In the genomic region with DNA sequence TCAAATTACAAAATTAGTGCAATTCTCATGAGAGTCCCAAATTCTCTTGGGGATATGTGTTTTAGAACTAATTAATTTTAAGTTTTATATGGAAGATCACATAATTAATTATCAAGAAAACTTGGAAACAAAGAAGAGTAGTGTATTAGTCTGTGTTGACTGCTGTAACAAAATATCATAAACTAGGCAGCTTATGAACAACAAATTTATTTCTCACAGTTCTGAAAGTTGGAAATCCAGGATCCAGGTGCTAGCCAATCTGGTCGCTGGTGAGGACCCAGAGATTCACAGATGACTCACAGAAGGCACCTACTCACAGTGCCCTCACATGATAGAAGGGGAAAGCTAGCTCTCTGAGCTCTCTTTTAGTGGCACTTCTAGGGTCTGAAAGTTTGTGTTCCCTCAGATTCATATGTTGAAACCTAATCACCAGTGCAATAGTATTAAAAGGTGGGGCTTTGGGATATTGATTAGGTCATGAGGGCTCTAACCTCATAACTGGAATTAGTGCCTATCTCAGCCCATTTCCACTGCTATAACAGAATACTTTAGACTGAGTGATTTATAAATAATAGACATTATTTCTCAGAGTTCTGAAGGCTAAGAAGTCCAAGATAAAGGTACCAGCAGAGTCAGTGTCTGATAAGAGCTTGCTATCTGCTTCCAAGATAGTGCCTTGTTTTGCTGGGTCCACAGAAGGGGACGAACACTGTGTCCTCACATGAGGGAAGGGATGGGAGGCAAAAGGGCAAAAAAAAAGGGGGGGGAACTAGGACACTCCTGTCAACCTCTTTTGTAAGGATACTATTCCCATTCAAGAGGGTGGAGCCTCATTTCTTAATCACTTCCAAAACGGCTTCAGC, we compare ENCODE assay signal across 15 cellular contexts. TPM values are rescaled to one million over a fixed set of nuclear protein-coding genes. Genes with fewer than 3 reads are reported as not detected.
DNase-seq lines count a peak whose midpoint lies in the region; ATAC-seq, FAIRE-seq and TF ChIP-seq lines count a peak whose summit lies in the region.
"Had no signal": no experiment of that assay in that cellular context is flagged by ENCODE, and none has a peak within 500 bp of the region (broad histone marks: within the 10 kb centered on the region; RNA-seq: fewer than 3 reads in every experiment).

No MANE protein-coding gene starts in this region.

- peaks cover 9% of the 10 kb centered on the region for H3K27me3 Mint-ChIP-seq in GM23338 (ENCODE audit: insufficient read depth, low read depth, poor library complexity)
- H3K27me3 Mint-ChIP-seq: activated naive CD4-positive, alpha-beta T cell treated with anti-CD3 and anti-CD28 coated beads, Interleukin-2, amount 50 U/mL, for 24 hours had no signal

- H3K9me3 Mint-ChIP-seq in GM23338 = no peaks in the 10 kb centered on the region; the same call in 2 of the 3 replicates
- H3K9me3 Mint-ChIP-seq: activated naive CD4-positive, alpha-beta T cell treated with anti-CD3 and anti-CD28 coated beads, Interleukin-2, amount 50 U/mL, for 24 hours had no signal

- peak overlapping the region; percentile 70 for H3K4me2 ChIP-seq in GM23338

- peaks cover 34% of the 10 kb centered on the region for H3K79me2 ChIP-seq in ACC112 (ENCODE audit: control insufficient read depth, insufficient read depth, low read length, unreplicated experiment)
- peaks cover 45% of the 10 kb centered on the region for H3K79me2 ChIP-seq in GM23338 (replicated peaks; ENCODE audit: insufficient read depth)

- no peaks in the 10 kb centered on the region for H3F3A ChIP-seq in GM23338 (replicated peaks; ENCODE audit: low read depth)

- H3K27ac ChIP-seq in ACC112 (ENCODE audit: low read depth, low read length) = no peak overlapping the region
- 0 out of 2 replicates have a peak overlapping the region, but pooled peaks have one; percentile 11 for H3K27ac ChIP-seq in GM23338 (ENCODE audit: low read depth)
- H3K27ac ChIP-seq in lower lobe of right lung = peak overlapping the region; percentile 63
- no peak overlapping the region for H3K27ac ChIP-seq in caudate nucleus (ENCODE audit: low read depth, low read length)
- H3K27ac ChIP-seq: PC-9, WERI-Rb-1 had no signal

- H3K9ac ChIP-seq in adipocyte (ENCODE audit: low read length) = no peak overlapping the region

- H4K20me1 ChIP-seq in GM23338 (replicated peaks; ENCODE audit: insufficient read depth) = peaks cover 25% of the 10 kb centered on the region

- H3K36me3 ChIP-seq in ACC112 (ENCODE audit: insufficient read depth, low read length) (no peaks in the 10 kb centered on the region), GM23338 (ENCODE audit: insufficient read depth) (no peaks in the 10 kb centered on the region), adipocyte (ENCODE audit: control insufficient read depth, insufficient read depth, low read length, severe bottlenecking) (no peaks in the 10 kb centered on the region), lower lobe of right lung (no peaks in the 10 kb centered on the region)

- DNase-seq in GM23338 (ENCODE audit: low spot score) (no peak), adipocyte (ENCODE audit: low read depth) (no peak), lower lobe of right lung (no peak), caudate nucleus (lab: John Stamatoyannopoulos, UW) (no peak), frontal cortex (ENCODE audit: low spot score in 2 of 2) (no peak)
- DNase-seq in activated CD8-positive, alpha-beta memory T cell treated with anti-CD3 and anti-CD28 coated beads for 24 hours = no peak
- DNase-seq: GOT3, KG1, NCI-H1417, NCI-H226, PC-9 had no signal

- H3K36me3 Mint-ChIP-seq in GM23338 (ENCODE audit: low read depth) = peaks cover 4% of the 10 kb centered on the region; the same call in 2 of the 3 replicates

- no peaks in the 10 kb centered on the region for H3K9me3 ChIP-seq in adipocyte (ENCODE audit: control insufficient read depth, low read length)
- H3K9me3 ChIP-seq in lower lobe of right lung = no peaks in the 10 kb centered on the region

- intact Hi-C loops in lower lobe of right lung (cut with DNase I) = no loop called here

- no peak overlapping the region; the same call in 2 of the 3 replicates for H3K4me3 Mint-ChIP-seq in GM23338

- TF ChIP-seq CTCF in GM23338 (conservative IDR thresholded peaks at IDR 0.05; ENCODE audit: low read depth in 2 of 2) = no peak
- TF ChIP-seq CTCF in lower lobe of right lung (IDR thresholded peaks at IDR 0.05) = no peak

- H3K9me2 ChIP-seq in GM23338 (ENCODE audit: insufficient read depth) = peaks cover 5% of the 10 kb centered on the region; the same call in 1 of the 2 replicates

- H3K27ac Mint-ChIP-seq in GM23338 = no peak overlapping the region

- H3K27me3 ChIP-seq in ACC112 (ENCODE audit: insufficient read depth, low read length) (no peaks in the 10 kb centered on the region), GM23338 (ENCODE audit: insufficient read depth) (no peaks in the 10 kb centered on the region), adipocyte (replicated peaks; ENCODE audit: control insufficient read depth, insufficient read depth, low read length) (no peaks in the 10 kb centered on the region), lower lobe of right lung (ENCODE audit: low read depth) (no peaks in the 10 kb centered on the region)

- H3K4me3 ChIP-seq in ACC112 (ENCODE audit: low read depth, low read length) (no peak overlapping the region), GM23338 (peak overlapping the region; percentile 28; the same call in 1 of the 2 replicates), adipocyte (ENCODE audit: low read length) (peak overlapping the region; percentile 7), lower lobe of right lung (no peak overlapping the region)

- peaks cover 26% of the 10 kb centered on the region for H3K4me1 Mint-ChIP-seq in GM23338

- H3K4me1 ChIP-seq in ACC112 (ENCODE audit: control insufficient read depth, insufficient read depth, low read length, unreplicated experiment) (peaks cover 24% of the 10 kb centered on the region), GM23338 (ENCODE audit: insufficient read depth) (peaks cover 30% of the 10 kb centered on the region), adipocyte (ENCODE audit: control insufficient read depth, insufficient read depth, low read length) (peaks cover 29% of the 10 kb centered on the region), lower lobe of right lung (peaks cover 43% of the 10 kb centered on the region)

- H2AFZ ChIP-seq in ACC112 (ENCODE audit: low read length, unreplicated experiment) (peak overlapping the region; percentile 4), GM23338 (no peak overlapping the region)

- FAIRE-seq in frontal cortex (lab: Jason Lieb, UNC) = no peak

- no peak for ATAC-seq in GM23338
- no peak for ATAC-seq in lower lobe of right lung
- no peak for ATAC-seq in HG02938 (IDR thresholded peaks at IDR 0.05; ENCODE audit: unreplicated experiment)

TF ChIP-seq in GM23338, 12 proteins besides CTCF, POLR2A, EP300 and RAD21:
- no peak for TF ChIP-seq EZH2phosphoT487 (IDR thresholded peaks at IDR 0.05; ENCODE audit: unreplicated experiment)
- no peak for TF ChIP-seq CREB1 (CRISPR knock-in tag; IDR thresholded peaks at IDR 0.05; ENCODE audit: low read depth)
- no peak for TF ChIP-seq NANOG (IDR thresholded peaks at IDR 0.05; ENCODE audit: borderline replicate concordance)
- TF ChIP-seq, protein P1, sequence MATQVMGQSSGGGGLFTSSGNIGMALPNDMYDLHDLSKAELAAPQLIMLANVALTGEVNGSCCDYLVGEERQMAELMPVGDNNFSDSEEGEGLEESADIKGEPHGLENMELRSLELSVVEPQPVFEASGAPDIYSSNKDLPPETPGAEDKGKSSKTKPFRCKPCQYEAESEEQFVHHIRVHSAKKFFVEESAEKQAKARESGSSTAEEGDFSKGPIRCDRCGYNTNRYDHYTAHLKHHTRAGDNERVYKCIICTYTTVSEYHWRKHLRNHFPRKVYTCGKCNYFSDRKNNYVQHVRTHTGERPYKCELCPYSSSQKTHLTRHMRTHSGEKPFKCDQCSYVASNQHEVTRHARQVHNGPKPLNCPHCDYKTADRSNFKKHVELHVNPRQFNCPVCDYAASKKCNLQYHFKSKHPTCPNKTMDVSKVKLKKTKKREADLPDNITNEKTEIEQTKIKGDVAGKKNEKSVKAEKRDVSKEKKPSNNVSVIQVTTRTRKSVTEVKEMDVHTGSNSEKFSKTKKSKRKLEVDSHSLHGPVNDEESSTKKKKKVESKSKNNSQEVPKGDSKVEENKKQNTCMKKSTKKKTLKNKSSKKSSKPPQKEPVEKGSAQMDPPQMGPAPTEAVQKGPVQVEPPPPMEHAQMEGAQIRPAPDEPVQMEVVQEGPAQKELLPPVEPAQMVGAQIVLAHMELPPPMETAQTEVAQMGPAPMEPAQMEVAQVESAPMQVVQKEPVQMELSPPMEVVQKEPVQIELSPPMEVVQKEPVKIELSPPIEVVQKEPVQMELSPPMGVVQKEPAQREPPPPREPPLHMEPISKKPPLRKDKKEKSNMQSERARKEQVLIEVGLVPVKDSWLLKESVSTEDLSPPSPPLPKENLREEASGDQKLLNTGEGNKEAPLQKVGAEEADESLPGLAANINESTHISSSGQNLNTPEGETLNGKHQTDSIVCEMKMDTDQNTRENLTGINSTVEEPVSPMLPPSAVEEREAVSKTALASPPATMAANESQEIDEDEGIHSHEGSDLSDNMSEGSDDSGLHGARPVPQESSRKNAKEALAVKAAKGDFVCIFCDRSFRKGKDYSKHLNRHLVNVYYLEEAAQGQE (IDR thresholded peaks at IDR 0.05; ENCODE audit: unreplicated experiment) = no peak
- no peak for TF ChIP-seq ZNF114 (CRISPR knock-in tag; IDR thresholded peaks at IDR 0.05)
- TF ChIP-seq, protein P2, sequence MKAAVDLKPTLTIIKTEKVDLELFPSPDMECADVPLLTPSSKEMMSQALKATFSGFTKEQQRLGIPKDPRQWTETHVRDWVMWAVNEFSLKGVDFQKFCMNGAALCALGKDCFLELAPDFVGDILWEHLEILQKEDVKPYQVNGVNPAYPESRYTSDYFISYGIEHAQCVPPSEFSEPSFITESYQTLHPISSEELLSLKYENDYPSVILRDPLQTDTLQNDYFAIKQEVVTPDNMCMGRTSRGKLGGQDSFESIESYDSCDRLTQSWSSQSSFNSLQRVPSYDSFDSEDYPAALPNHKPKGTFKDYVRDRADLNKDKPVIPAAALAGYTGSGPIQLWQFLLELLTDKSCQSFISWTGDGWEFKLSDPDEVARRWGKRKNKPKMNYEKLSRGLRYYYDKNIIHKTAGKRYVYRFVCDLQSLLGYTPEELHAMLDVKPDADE (IDR thresholded peaks at IDR 0.05) = no peak
- no peak for TF ChIP-seq STAT1 (IDR thresholded peaks at IDR 0.05; ENCODE audit: unreplicated experiment)

RNA-seq across cellular contexts. Expression of a gene that starts 1.5 kb away (rescaled TPM):
- total RNA-seq in GM23338 (2014; rRNA removed; shearing (Covaris generic)) = 92.2 and 108 TPM in 2 replicates
- 159 and 166 TPM in 2 replicates for polyA plus RNA-seq in GM23338 (2016; fragmentation: Nextera tagmentation; extraction: Ambion mirVana)
- total RNA-seq in lower lobe of right lung (108 TPM), frontal cortex (97.4 TPM)

RNA-seq across cellular contexts. Expression of a gene that starts 34.0 kb away (rescaled TPM):
- total RNA-seq in GM23338 (2014; rRNA removed; shearing (Covaris generic)) = 8.3 and 10.9 TPM in 2 replicates
- polyA plus RNA-seq in GM23338 (2016; fragmentation: Nextera tagmentation; extraction: Ambion mirVana) = 5.5 and 5.7 TPM in 2 replicates
- total RNA-seq in lower lobe of right lung = 47.0 TPM
- 73.4 TPM for total RNA-seq in frontal cortex

Comparison
In these comparisons a context has a peak if more than half of its experiments do, and no peak if none do; other contexts are left out.
1. H3K27ac ChIP-seq: peak in GM23338 (single experiment) and lower lobe of right lung (single experiment); none in ACC112 (single experiment) and caudate nucleus (single experiment).
2. H3K4me3 ChIP-seq: peak in GM23338 (single experiment) and adipocyte (single experiment); none in ACC112 (single experiment) and lower lobe of right lung (single experiment).